ENCODE assay signal across 18 cellular contexts in the genomic region with DNA sequence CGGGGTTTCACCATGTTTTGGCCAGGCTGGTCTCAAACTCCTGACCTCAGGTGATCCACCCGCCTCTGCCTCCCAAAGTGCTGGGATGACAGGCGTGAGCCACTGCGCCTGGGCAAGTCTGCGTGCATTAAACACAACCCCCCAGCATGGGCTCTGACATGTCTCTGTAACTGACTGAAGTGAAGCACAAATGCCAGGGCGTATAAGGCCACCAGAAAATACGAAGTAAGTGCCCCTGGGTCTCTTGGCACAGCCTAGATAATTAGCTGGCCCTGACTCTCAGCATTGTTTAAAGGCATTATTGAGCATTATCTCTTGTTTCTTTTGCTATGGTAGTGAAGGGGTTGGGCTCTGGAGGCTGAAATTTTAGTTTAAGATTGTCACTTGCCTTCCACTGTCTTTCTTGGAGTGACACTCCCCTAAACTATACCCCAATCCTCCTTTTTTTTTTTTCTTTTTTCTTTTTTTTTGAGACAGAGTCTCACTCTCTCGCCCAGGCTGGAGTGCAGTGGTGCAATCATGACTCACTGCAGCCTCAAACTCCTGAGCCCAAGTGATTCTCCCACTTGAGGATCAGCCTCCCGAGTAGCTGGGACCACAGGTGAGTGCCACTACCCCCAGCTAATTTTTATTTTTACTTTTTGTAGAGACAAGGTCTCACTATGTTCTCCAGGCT. TPM values are rescaled to one million over a fixed set of nuclear protein-coding genes. Genes with fewer than 3 reads are reported as not detected.
DNase-seq lines count a peak whose midpoint lies in the region; FAIRE-seq and TF ChIP-seq lines count a peak whose summit lies in the region.
"Had no signal": no experiment of that assay in that cellular context is flagged by ENCODE, and none has a peak within 500 bp of the region (broad histone marks: within the 10 kb centered on the region; RNA-seq: fewer than 3 reads in every experiment).

No MANE protein-coding gene starts in this region.

- H3K9me3 ChIP-seq in AG04450 (ENCODE audit: control insufficient read depth, insufficient read depth, low read length) (peaks cover 5% of the 10 kb centered on the region), adrenal gland (replicated peaks in 1 of 3) (no peaks in the 10 kb centered on the region), small intestine (ENCODE audit: control insufficient read depth, low read depth) (no peaks in the 10 kb centered on the region)

- intact Hi-C loops in adrenal gland (cut with DNase I): no loop called here

- H3K27ac ChIP-seq in AG04450 (ENCODE audit: low read depth, low read length): peak overlapping the region; percentile 21
- peak overlapping the region; percentile 3 to 87 (median 82) for H3K27ac ChIP-seq in adrenal gland
- H3K27ac ChIP-seq in small intestine (ENCODE audit: low read depth in 1 of 2, low read length in 1 of 2): no peak overlapping the region
- H3K27ac ChIP-seq: cardiac muscle cell, WERI-Rb-1 had no signal

- no peak overlapping the region for H3K4me3 ChIP-seq in AG04450 (ENCODE audit: low read depth, low read length)
- H3K4me3 ChIP-seq in adrenal gland: peak overlapping the region in 1 of 4 donors; percentile 6
- H3K4me3 ChIP-seq in small intestine (ENCODE audit: low read depth in 1 of 2, low read length in 2 of 2): no peak overlapping the region
- H3K4me3 ChIP-seq: cardiac muscle cell had no signal

- CTCF ChIA-PET in AG04450 (lab: Charles Lee): interaction anchor here (0.7 kb wide), 1 partner anchor 230 kb away, joined by 3 read pairs; no protein-coding TSS in a partner anchor

- POLR2A ChIA-PET in AG04450 (lab: Yijun Ruan, JAX): interaction anchor here (0.7 to 1.3 kb wide), 6 partner anchors 8 to 968 kb away, joined by 4 to 7 read pairs (median 4); no protein-coding TSS in a partner anchor

- DNase-seq in AG04450 (ENCODE audit: low read depth, low spot score) (no peak), M059J (ENCODE audit: low read depth) (peak; percentile 47), adrenal gland (peak in 3 of 7 donors; percentile 61 to 68 (median 66)), iris pigment epithelial cell (ENCODE audit: low read depth) (peak; percentile 36), DMS114 treated with DMSO at 0.1 percent for 48 hours (lab: John Stamatoyannopoulos, UW; ENCODE audit: unreplicated experiment) (no peak), D341Med (ENCODE audit: low spot score) (no peak), small intestine (no peak)
- DNase-seq in stimulated activated CD4-positive, alpha-beta T cell treated with anti-CD3 and anti-CD28 coated beads, Interleukin-4, amount 100 ng/mL, for 1 hour: no peak
- DNase-seq: activated CD8-positive, alpha-beta T cell treated with anti-CD3 and anti-CD28 coated beads for 36 hours; AML-193; effector memory CD4-positive, alpha-beta T cell; midbrain; MM.1S; NCI-H2029 treated with DMSO at 0.1 percent for 48 hours; NCI-H526; stimulated activated CD4-positive, alpha-beta T cell treated with anti-CD3 and anti-CD28 coated beads, Interleukin-4, amount 100 ng/mL, for 24 hours; WERI-Rb-1 had no signal

- no peak for FAIRE-seq in small intestine (lab: Jason Lieb, UNC)

- peaks cover 21 to 33% of the 10 kb centered on the region in 2 donors for H3K4me1 ChIP-seq in adrenal gland (replicated peaks in 1 of 2)
- H3K4me1 ChIP-seq in small intestine (ENCODE audit: control insufficient read depth in 2 of 2, insufficient read depth in 1 of 2, low read depth in 1 of 2, low read length in 1 of 2): no peaks in the 10 kb centered on the region

- no peaks in the 10 kb centered on the region for H3K36me3 ChIP-seq in adrenal gland (replicated peaks in 1 of 2)
- H3K36me3 ChIP-seq in small intestine (ENCODE audit: control insufficient read depth in 2 of 2, insufficient read depth in 2 of 2, low read length in 2 of 2): peaks cover 0 to 2% of the 10 kb centered on the region in 2 donors
- H3K36me3 ChIP-seq: cardiac muscle cell, WERI-Rb-1 had no signal

- TF ChIP-seq CTCF in AG04450 (IDR thresholded peaks at IDR 0.05; ENCODE audit: low read depth, low read length) (no peak), adrenal gland (IDR thresholded peaks at IDR 0.05) (no peak)

- WGBS in adrenal gland, 4 donors: 47 to 61% (median 60%) methylated on average over 9 of the region's 9 CpGs
- 84 to 90% (median 89%) methylated on average over 9 of the region's 9 CpGs for WGBS in small intestine, 3 donors

- H3K27me3 ChIP-seq in AG04450 (ENCODE audit: control insufficient read depth, insufficient read depth, low read length) (no peaks in the 10 kb centered on the region), adrenal gland (no peaks in the 10 kb centered on the region), small intestine (ENCODE audit: control insufficient read depth in 2 of 2, insufficient read depth in 2 of 2, low read length in 2 of 2) (no peaks in the 10 kb centered on the region)
- H3K27me3 ChIP-seq: cardiac muscle cell had no signal

- no peak for TF ChIP-seq POLR2A in adrenal gland (IDR thresholded peaks at IDR 0.05)

RNA-seq across cellular contexts. Expression of gene SEC14L1, which starts 8.2 kb away (rescaled TPM):
- polyA plus RNA-seq in AG04450 (2011; rRNA removed) (34.7 and 38.7 TPM in 2 replicates), adrenal gland (100 to 1,000 TPM in 2 of 3 donors, 10 to 100 TPM in 1; 61.8 to 125 (median 119) TPM), small intestine (10 to 100 TPM; 14.5 to 27.4 (median 17.8) TPM)
- polyA minus RNA-seq in AG04450 (2011; rRNA and poly(A)+ RNA removed): 28.7 and 40.4 TPM in 2 replicates
- total RNA-seq in M059J (2014; rRNA removed; shearing (Covaris generic)): 29.2 and 49.4 TPM in 2 replicates
- 100 to 1,000 TPM; 130 to 255 (median 199) TPM for total RNA-seq in adrenal gland

Comparison
In these comparisons a context has a peak if more than half of its experiments do, and no peak if none do; other contexts are left out.
1. DNase-seq: peak in M059J (single experiment) and iris pigment epithelial cell (single experiment); none in AG04450 (single experiment), DMS114 treated with DMSO at 0.1 percent for 48 hours (single experiment), stimulated activated CD4-positive, alpha-beta T cell treated with anti-CD3 and anti-CD28 coated beads, Interleukin-4, amount 100 ng/mL, for 1 hour (single experiment), D341Med (single experiment) and small intestine (single experiment).
2. H3K27ac ChIP-seq: peak in AG04450 (single experiment) and adrenal gland (5 of 5); none in small intestine (0 of 2).